Comparison of ENCODE assay signal across 1 cellular context in the genomic region with DNA sequence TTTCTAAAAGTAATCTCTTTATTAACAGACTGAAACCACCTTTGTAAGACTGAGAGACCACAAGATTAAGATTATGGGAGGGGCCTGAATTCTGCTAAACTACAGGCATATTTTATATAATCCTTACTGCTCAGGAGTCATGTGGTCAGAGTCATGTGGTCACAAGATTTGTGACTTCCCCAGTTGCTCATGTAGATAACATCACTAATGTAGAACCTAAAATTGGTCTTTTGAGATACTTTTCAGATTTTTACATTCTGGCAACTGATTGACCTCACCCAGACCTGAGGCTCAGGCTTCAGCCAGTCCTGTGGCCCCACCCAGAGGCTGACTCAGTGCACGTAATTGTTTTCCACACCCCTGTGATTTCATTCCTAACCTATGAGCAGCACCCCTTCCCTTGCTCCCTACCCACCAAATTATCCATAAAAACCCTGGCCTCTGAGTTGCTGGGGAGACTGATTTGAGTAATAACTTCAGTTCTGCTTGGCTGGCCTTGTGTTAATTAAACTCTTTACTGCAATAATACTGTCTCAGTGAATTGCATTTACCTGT.
TF ChIP-seq lines count a peak whose summit lies in the region.

No MANE protein-coding gene starts in this region.

TF ChIP-seq in HEK293, 187 proteins besides CTCF, POLR2A, EP300 and RAD21 (continued from another document):
- peak; percentile 44; the same call in 1 of the 2 replicates for TF ChIP-seq SP3 (tag by site-specific recombination; IDR thresholded peaks at IDR 0.05)
- peak; percentile 43 for TF ChIP-seq SP2 (tag by site-specific recombination; IDR thresholded peaks at IDR 0.05)
- TF ChIP-seq ZNF335 (tag by site-specific recombination; conservative IDR thresholded peaks at IDR 0.05): peak; percentile 79
- TF ChIP-seq ZNF132 (tag by site-specific recombination; IDR thresholded peaks at IDR 0.05; ENCODE audit: borderline replicate concordance): no peak
- TF ChIP-seq ZNF629 (tag by site-specific recombination; IDR thresholded peaks at IDR 0.05): peak; percentile 60
- TF ChIP-seq, protein P1, sequence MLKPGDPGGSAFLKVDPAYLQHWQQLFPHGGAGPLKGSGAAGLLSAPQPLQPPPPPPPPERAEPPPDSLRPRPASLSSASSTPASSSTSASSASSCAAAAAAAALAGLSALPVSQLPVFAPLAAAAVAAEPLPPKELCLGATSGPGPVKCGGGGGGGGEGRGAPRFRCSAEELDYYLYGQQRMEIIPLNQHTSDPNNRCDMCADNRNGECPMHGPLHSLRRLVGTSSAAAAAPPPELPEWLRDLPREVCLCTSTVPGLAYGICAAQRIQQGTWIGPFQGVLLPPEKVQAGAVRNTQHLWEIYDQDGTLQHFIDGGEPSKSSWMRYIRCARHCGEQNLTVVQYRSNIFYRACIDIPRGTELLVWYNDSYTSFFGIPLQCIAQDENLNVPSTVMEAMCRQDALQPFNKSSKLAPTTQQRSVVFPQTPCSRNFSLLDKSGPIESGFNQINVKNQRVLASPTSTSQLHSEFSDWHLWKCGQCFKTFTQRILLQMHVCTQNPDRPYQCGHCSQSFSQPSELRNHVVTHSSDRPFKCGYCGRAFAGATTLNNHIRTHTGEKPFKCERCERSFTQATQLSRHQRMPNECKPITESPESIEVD (tag by site-specific recombination; IDR thresholded peaks at IDR 0.05): 0 out of 2 replicates have a peak, but pooled peaks have one; percentile 20
- TF ChIP-seq ZNF791 (tag by site-specific recombination; IDR thresholded peaks at IDR 0.05): no peak
TF ChIP-seq in HEK293: peak in this region for 25.
